1 cellular context compared by ENCODE assay signal in the genomic region with DNA sequence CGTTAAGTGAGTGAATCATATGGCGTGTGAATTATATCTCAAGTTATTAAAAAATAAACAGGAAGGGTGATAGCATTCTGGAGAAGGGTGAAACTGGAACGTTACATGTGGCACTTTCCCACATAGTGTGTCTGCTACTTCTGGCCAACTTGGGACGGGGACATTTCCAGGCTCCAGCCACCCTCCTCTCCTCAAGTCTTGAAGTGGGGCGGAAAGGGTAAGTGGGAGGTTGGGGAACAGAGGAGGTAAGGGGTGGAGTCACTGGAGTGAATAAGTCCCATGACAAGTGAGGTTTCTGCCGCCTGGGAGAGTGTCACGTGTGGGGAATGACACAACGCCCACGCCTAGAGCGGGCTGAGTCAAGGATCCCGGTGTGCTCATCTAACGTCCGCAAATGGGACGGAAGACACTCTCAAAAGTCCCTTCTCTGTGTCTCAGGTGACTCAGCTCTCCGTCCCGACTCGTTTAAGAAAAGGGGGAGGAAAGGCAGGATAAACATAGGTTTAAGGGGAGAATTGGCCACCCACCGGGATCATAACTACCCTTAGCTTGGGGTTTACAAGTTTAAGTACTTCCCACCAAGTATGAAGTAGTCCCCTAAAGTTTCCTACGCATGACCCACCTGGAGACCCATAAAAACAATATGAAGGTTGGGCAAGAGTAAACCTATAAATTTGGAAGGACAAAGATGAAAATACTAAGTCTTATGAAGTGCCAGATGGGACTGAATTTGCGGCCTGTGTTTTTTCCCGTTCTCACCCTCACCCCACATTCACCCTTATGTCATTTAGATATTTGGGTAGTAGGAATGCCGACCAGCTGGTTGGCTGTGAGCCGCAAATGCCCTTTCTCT.
A peak's percentile ranks its signal among the peaks of the same experiment; 100 is the strongest.
TF ChIP-seq lines count a peak whose summit lies in the region.

No MANE protein-coding gene starts in this region.

TF ChIP-seq in HepG2, 621 proteins besides CTCF, POLR2A, EP300 and RAD21 (continued from another document and continues in another):
- TF ChIP-seq, protein P1, sequence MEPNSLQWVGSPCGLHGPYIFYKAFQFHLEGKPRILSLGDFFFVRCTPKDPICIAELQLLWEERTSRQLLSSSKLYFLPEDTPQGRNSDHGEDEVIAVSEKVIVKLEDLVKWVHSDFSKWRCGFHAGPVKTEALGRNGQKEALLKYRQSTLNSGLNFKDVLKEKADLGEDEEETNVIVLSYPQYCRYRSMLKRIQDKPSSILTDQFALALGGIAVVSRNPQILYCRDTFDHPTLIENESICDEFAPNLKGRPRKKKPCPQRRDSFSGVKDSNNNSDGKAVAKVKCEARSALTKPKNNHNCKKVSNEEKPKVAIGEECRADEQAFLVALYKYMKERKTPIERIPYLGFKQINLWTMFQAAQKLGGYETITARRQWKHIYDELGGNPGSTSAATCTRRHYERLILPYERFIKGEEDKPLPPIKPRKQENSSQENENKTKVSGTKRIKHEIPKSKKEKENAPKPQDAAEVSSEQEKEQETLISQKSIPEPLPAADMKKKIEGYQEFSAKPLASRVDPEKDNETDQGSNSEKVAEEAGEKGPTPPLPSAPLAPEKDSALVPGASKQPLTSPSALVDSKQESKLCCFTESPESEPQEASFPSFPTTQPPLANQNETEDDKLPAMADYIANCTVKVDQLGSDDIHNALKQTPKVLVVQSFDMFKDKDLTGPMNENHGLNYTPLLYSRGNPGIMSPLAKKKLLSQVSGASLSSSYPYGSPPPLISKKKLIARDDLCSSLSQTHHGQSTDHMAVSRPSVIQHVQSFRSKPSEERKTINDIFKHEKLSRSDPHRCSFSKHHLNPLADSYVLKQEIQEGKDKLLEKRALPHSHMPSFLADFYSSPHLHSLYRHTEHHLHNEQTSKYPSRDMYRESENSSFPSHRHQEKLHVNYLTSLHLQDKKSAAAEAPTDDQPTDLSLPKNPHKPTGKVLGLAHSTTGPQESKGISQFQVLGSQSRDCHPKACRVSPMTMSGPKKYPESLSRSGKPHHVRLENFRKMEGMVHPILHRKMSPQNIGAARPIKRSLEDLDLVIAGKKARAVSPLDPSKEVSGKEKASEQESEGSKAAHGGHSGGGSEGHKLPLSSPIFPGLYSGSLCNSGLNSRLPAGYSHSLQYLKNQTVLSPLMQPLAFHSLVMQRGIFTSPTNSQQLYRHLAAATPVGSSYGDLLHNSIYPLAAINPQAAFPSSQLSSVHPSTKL (CRISPR knock-in tag; IDR thresholded peaks at IDR 0.05): peak; percentile 82
- TF ChIP-seq, protein P2, sequence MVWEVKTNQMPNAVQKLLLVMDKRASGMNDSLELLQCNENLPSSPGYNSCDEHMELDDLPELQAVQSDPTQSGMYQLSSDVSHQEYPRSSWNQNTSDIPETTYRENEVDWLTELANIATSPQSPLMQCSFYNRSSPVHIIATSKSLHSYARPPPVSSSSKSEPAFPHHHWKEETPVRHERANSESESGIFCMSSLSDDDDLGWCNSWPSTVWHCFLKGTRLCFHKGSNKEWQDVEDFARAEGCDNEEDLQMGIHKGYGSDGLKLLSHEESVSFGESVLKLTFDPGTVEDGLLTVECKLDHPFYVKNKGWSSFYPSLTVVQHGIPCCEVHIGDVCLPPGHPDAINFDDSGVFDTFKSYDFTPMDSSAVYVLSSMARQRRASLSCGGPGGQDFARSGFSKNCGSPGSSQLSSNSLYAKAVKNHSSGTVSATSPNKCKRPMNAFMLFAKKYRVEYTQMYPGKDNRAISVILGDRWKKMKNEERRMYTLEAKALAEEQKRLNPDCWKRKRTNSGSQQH (CRISPR knock-in tag; IDR thresholded peaks at IDR 0.05; ENCODE audit: low read depth): no peak
- TF ChIP-seq, protein P3, sequence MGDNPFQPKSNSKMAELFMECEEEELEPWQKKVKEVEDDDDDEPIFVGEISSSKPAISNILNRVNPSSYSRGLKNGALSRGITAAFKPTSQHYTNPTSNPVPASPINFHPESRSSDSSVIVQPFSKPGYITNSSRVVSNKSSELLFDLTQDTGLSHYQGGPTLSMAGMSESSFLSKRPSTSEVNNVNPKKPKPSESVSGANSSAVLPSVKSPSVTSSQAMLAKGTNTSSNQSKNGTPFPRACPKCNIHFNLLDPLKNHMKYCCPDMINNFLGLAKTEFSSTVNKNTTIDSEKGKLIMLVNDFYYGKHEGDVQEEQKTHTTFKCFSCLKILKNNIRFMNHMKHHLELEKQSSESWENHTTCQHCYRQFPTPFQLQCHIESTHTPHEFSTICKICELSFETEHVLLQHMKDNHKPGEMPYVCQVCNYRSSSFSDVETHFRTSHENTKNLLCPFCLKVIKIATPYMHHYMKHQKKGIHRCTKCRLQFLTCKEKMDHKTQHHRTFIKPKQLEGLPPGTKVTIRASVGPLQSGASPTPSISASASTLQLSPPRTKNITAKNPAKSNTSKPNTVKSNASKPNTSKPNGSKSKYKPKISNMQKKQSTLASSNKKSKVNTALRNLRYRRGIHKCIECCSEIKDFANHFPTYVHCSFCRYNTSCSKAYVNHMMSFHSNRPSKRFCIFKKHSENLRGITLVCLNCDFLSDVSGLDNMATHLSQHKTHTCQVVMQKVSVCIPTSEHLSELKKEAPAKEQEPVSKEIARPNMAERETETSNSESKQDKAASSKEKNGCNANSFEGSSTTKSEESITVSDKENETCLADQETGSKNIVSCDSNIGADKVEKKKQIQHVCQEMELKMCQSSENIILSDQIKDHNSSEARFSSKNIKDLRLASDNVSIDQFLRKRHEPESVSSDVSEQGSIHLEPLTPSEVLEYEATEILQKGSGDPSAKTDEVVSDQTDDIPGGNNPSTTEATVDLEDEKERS (CRISPR knock-in tag; IDR thresholded peaks at IDR 0.05): peak; percentile 54; the same call in 1 of the 2 replicates
- TF ChIP-seq, protein P4, sequence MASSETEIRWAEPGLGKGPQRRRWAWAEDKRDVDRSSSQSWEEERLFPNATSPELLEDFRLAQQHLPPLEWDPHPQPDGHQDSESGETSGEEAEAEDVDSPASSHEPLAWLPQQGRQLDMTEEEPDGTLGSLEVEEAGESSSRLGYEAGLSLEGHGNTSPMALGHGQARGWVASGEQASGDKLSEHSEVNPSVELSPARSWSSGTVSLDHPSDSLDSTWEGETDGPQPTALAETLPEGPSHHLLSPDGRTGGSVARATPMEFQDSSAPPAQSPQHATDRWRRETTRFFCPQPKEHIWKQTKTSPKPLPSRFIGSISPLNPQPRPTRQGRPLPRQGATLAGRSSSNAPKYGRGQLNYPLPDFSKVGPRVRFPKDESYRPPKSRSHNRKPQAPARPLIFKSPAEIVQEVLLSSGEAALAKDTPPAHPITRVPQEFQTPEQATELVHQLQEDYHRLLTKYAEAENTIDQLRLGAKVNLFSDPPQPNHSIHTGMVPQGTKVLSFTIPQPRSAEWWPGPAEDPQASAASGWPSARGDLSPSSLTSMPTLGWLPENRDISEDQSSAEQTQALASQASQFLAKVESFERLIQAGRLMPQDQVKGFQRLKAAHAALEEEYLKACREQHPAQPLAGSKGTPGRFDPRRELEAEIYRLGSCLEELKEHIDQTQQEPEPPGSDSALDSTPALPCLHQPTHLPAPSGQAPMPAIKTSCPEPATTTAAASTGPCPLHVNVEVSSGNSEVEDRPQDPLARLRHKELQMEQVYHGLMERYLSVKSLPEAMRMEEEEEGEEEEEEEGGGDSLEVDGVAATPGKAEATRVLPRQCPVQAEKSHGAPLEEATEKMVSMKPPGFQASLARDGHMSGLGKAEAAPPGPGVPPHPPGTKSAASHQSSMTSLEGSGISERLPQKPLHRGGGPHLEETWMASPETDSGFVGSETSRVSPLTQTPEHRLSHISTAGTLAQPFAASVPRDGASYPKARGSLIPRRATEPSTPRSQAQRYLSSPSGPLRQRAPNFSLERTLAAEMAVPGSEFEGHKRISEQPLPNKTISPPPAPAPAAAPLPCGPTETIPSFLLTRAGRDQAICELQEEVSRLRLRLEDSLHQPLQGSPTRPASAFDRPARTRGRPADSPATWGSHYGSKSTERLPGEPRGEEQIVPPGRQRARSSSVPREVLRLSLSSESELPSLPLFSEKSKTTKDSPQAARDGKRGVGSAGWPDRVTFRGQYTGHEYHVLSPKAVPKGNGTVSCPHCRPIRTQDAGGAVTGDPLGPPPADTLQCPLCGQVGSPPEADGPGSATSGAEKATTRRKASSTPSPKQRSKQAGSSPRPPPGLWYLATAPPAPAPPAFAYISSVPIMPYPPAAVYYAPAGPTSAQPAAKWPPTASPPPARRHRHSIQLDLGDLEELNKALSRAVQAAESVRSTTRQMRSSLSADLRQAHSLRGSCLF (CRISPR knock-in tag; IDR thresholded peaks at IDR 0.05; ENCODE audit: borderline replicate concordance): no peak
- TF ChIP-seq, protein P5, sequence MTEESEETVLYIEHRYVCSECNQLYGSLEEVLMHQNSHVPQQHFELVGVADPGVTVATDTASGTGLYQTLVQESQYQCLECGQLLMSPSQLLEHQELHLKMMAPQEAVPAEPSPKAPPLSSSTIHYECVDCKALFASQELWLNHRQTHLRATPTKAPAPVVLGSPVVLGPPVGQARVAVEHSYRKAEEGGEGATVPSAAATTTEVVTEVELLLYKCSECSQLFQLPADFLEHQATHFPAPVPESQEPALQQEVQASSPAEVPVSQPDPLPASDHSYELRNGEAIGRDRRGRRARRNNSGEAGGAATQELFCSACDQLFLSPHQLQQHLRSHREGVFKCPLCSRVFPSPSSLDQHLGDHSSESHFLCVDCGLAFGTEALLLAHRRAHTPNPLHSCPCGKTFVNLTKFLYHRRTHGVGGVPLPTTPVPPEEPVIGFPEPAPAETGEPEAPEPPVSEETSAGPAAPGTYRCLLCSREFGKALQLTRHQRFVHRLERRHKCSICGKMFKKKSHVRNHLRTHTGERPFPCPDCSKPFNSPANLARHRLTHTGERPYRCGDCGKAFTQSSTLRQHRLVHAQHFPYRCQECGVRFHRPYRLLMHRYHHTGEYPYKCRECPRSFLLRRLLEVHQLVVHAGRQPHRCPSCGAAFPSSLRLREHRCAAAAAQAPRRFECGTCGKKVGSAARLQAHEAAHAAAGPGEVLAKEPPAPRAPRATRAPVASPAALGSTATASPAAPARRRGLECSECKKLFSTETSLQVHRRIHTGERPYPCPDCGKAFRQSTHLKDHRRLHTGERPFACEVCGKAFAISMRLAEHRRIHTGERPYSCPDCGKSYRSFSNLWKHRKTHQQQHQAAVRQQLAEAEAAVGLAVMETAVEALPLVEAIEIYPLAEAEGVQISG (CRISPR knock-in tag; IDR thresholded peaks at IDR 0.05): peak; percentile 63; the same call in 1 of the 2 replicates
- TF ChIP-seq MEF2D (CRISPR knock-in tag; IDR thresholded peaks at IDR 0.05): 0 out of 2 replicates have a peak, but pooled peaks have one; percentile 29
- TF ChIP-seq TOE1 (CRISPR knock-in tag; IDR thresholded peaks at IDR 0.05): no peak
- no peak for TF ChIP-seq TCF12 (IDR thresholded peaks at IDR 0.05)
- TF ChIP-seq TCF12 (CRISPR knock-in tag; IDR thresholded peaks at IDR 0.05): no peak
- TF ChIP-seq ESRRA (CRISPR knock-in tag; IDR thresholded peaks at IDR 0.05; ENCODE audit: low read depth): no peak
- no peak for TF ChIP-seq NFATC3 (CRISPR knock-in tag; IDR thresholded peaks at IDR 0.05)
- no peak for TF ChIP-seq EZH2 (conservative IDR thresholded peaks at IDR 0.05; ENCODE audit: low read depth, low read length)
- TF ChIP-seq, protein P6, sequence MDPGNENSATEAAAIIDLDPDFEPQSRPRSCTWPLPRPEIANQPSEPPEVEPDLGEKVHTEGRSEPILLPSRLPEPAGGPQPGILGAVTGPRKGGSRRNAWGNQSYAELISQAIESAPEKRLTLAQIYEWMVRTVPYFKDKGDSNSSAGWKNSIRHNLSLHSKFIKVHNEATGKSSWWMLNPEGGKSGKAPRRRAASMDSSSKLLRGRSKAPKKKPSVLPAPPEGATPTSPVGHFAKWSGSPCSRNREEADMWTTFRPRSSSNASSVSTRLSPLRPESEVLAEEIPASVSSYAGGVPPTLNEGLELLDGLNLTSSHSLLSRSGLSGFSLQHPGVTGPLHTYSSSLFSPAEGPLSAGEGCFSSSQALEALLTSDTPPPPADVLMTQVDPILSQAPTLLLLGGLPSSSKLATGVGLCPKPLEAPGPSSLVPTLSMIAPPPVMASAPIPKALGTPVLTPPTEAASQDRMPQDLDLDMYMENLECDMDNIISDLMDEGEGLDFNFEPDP (CRISPR knock-in tag; conservative IDR thresholded peaks at IDR 0.05): no peak
- TF ChIP-seq JARID2 (CRISPR knock-in tag; IDR thresholded peaks at IDR 0.05; ENCODE audit: insufficient replicate concordance): no peak
- TF ChIP-seq, protein P7, sequence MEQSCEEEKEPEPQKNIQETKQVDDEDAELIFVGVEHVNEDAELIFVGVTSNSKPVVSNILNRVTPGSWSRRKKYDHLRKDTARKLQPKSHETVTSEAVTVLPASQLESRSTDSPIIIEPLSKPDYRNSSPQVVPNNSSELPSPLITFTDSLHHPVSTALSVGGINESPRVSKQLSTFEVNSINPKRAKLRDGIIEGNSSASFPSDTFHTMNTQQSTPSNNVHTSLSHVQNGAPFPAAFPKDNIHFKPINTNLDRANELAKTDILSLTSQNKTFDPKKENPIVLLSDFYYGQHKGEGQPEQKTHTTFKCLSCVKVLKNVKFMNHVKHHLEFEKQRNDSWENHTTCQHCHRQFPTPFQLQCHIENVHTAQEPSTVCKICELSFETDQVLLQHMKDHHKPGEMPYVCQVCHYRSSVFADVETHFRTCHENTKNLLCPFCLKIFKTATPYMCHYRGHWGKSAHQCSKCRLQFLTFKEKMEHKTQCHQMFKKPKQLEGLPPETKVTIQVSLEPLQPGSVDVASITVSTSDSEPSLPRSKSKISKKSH (CRISPR knock-in tag; IDR thresholded peaks at IDR 0.05; ENCODE audit: borderline replicate concordance): no peak
- TF ChIP-seq, protein P8, sequence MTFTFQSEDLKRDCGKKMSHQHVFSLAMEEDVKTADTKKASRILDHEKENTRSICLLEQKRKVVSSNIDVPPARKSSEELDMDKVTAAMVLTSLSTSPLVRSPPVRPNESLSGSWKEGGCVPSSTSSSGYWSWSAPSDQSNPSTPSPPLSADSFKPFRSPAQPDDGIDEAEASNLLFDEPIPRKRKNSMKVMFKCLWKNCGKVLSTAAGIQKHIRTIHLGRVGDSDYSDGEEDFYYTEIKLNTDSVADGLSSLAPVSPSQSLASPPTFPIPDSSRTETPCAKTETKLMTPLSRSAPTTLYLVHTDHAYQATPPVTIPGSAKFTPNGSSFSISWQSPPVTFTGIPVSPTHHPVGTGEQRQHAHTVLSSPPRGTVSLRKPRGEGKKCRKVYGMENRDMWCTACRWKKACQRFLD (CRISPR knock-in tag; IDR thresholded peaks at IDR 0.05; ENCODE audit: borderline replicate concordance): no peak
- TF ChIP-seq ZNF317 (CRISPR knock-in tag; IDR thresholded peaks at IDR 0.05): 0 out of 2 replicates have a peak, but pooled peaks have one; percentile 21
- no peak for TF ChIP-seq ATAD3A (CRISPR knock-in tag; IDR thresholded peaks at IDR 0.05)
- TF ChIP-seq, protein P9, sequence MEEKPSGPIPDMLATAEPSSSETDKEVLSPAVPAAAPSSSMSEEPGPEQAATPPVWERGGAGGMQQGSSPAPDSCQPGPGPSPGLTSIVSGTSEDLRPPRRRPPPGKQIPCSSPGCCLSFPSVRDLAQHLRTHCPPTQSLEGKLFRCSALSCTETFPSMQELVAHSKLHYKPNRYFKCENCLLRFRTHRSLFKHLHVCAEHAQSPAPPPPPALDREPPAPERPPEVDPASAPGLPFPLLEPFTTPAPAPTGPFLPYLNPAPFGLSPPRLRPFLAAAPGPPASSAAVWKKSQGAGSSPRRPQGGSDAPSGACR (CRISPR knock-in tag; IDR thresholded peaks at IDR 0.05): peak; percentile 66; the same call in 1 of the 2 replicates
- no peak for TF ChIP-seq MTF1 (CRISPR knock-in tag; IDR thresholded peaks at IDR 0.05)
- no peak for TF ChIP-seq IRF2 (CRISPR knock-in tag; IDR thresholded peaks at IDR 0.05)
- TF ChIP-seq IRX3 (CRISPR knock-in tag; IDR thresholded peaks at IDR 0.05; ENCODE audit: borderline replicate concordance, low read depth): no peak
